ENCODE assay signal across 1 cellular context in the genomic region with DNA sequence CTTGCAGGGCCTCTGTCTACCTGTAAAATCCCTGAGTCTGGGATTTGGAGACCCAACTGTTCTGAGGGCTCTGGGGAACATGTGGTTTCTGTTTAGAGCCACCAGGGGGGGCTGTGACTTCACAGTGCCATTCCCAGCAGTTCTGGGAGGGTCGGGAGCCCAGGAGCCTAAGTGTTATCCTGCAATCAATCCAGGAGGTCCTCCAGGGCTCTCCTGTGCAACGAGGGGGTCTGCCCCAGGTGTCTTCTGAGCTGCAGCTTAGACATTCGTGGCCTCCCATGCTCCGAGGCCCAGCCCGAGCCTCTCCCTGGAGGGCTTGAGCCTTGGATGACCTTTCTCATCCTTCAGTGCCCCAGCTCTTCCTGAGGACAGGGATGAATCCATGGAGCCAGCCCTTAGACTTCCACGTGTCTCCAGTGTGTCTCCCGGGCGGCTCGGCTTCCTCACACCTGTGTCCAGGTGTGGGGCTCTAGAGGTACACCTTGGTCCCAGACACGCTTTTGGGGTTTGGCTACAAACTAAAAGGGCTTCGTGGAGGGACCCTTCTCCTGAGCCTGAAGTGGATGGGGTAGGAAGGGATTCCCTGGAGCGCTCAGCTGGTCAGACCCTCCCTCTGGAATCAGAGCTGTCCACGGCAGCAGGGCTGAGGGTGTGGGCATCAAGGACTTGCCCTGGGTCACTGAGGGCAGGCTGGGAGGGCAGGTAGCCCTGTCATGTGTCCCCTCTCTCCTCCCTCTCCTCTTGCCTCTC.
TF ChIP-seq lines count a peak whose summit lies in the region.

No MANE protein-coding gene starts in this region.

TF ChIP-seq in WTC11, 78 proteins besides CTCF, POLR2A, EP300 and RAD21 (continued from another document):
- TF ChIP-seq ZNF512 (CRISPR knock-in tag; IDR thresholded peaks at IDR 0.05; ENCODE audit: borderline replicate concordance), result no peak
- no peak for TF ChIP-seq ZNF425 (CRISPR knock-in tag; conservative IDR thresholded peaks at IDR 0.05)
- TF ChIP-seq GTF2I (CRISPR knock-in tag; conservative IDR thresholded peaks at IDR 0.05), result no peak
- 0 out of 2 replicates have a peak, but pooled peaks have one; percentile 18 for TF ChIP-seq MLX (CRISPR knock-in tag; IDR thresholded peaks at IDR 0.05)
- TF ChIP-seq, protein P1, sequence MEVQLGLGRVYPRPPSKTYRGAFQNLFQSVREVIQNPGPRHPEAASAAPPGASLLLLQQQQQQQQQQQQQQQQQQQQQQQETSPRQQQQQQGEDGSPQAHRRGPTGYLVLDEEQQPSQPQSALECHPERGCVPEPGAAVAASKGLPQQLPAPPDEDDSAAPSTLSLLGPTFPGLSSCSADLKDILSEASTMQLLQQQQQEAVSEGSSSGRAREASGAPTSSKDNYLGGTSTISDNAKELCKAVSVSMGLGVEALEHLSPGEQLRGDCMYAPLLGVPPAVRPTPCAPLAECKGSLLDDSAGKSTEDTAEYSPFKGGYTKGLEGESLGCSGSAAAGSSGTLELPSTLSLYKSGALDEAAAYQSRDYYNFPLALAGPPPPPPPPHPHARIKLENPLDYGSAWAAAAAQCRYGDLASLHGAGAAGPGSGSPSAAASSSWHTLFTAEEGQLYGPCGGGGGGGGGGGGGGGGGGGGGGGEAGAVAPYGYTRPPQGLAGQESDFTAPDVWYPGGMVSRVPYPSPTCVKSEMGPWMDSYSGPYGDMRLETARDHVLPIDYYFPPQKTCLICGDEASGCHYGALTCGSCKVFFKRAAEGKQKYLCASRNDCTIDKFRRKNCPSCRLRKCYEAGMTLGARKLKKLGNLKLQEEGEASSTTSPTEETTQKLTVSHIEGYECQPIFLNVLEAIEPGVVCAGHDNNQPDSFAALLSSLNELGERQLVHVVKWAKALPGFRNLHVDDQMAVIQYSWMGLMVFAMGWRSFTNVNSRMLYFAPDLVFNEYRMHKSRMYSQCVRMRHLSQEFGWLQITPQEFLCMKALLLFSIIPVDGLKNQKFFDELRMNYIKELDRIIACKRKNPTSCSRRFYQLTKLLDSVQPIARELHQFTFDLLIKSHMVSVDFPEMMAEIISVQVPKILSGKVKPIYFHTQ (CRISPR knock-in tag; IDR thresholded peaks at IDR 0.05), result no peak
- TF ChIP-seq ZNF532 (CRISPR knock-in tag; IDR thresholded peaks at IDR 0.05; ENCODE audit: borderline replicate concordance), result no peak
- no peak for TF ChIP-seq ATF2 (CRISPR knock-in tag; IDR thresholded peaks at IDR 0.05; ENCODE audit: borderline replicate concordance, low read depth)
- no peak for TF ChIP-seq CBFB (CRISPR knock-in tag; IDR thresholded peaks at IDR 0.05; ENCODE audit: low read depth)
- no peak for TF ChIP-seq OVOL2 (CRISPR knock-in tag; IDR thresholded peaks at IDR 0.05; ENCODE audit: borderline replicate concordance)
TF ChIP-seq in WTC11: peak in this region for 2.
